Comparison of ENCODE assay signal across 17 cellular contexts in genomic region chr19:1125601-1126533, GRCh38. TPM values are rescaled to one million over a fixed set of nuclear protein-coding genes. Genes with fewer than 3 reads are reported as not detected.
DNase-seq lines count a peak whose midpoint lies in the region; ATAC-seq, FAIRE-seq and TF ChIP-seq lines count a peak whose summit lies in the region.
"Had no signal": no experiment of that assay in that cellular context is flagged by ENCODE, and none has a peak within 500 bp of the region (broad histone marks: within the 10 kb centered on the region; RNA-seq: fewer than 3 reads in every experiment).

No MANE protein-coding gene starts in this region.

- no peak for ATAC-seq in activated CD4-positive, alpha-beta T cell treated with anti-CD3 and anti-CD28 coated beads for 36 hours
- ATAC-seq in SK-N-SH treated with all-trans-retinoic acid at 6 μM for 48 hours = peak; percentile 81
- ATAC-seq: GM23338 had no signal

- no peak for TF ChIP-seq POLR2A in endothelial cell of umbilical vein (IDR thresholded peaks at IDR 0.05; ENCODE audit: low read depth, low read length)
- no peak for TF ChIP-seq POLR2A in GM12892 (IDR thresholded peaks at IDR 0.05; ENCODE audit: low read depth, low read length)

- peak overlapping the region; percentile 38 for H3K4me2 ChIP-seq in endothelial cell of umbilical vein (ENCODE audit: insufficient read depth, low read length)
- H3K4me2 ChIP-seq: GM23338 had no signal

- H3K27ac Mint-ChIP-seq in activated CD4-positive, alpha-beta T cell treated with anti-CD3 and anti-CD28 coated beads for 36 hours = peak overlapping the region; percentile 19
- H3K27ac Mint-ChIP-seq: activated T-helper 2 cell treated with anti-CD3 and anti-CD28 coated beads, Interferon-gamma antibody, Interleukin-2, Interleukin-4, amounts not matched to agents 10 μg/mL and 5 μg/mL and 100 μg/mL, durations not matched to agents 14 hours and 24 hours and 36 hours; GM23338; immature natural killer cell had no signal

- peak overlapping the region; percentile 28 for H3K9ac ChIP-seq in endothelial cell of umbilical vein (replicated peaks; ENCODE audit: extremely low read depth, insufficient read depth, low read length)

- peaks cover 50% of the 10 kb centered on the region for H3K79me2 ChIP-seq in endothelial cell of umbilical vein (ENCODE audit: control insufficient read depth, insufficient read depth, low read length)

- peak overlapping the region; percentile 80 for H3K27ac ChIP-seq in endothelial cell of umbilical vein (ENCODE audit: insufficient read depth, low read depth, low read length)
- H3K27ac ChIP-seq: 22Rv1, right atrium auricular region, testis, VCaP had no signal

- intact Hi-C loops in activated CD4-positive, alpha-beta T cell treated with anti-CD3 and anti-CD28 coated beads for 36 hours (cut with DNase I, micrococcal nuclease) = no loop called here
- intact Hi-C loops in endothelial cell of umbilical vein (cut with micrococcal nuclease) = no loop called here

- H3K4me3 ChIP-seq in endothelial cell of umbilical vein (replicated peaks in 1 of 3; ENCODE audit: insufficient read depth in 1 of 3, low read depth in 1 of 3, low read length in 3 of 3) = no peak overlapping the region
- H3K4me3 ChIP-seq: GM23338, right atrium auricular region, testis had no signal

- peaks cover 16 to 42% of the 10 kb centered on the region in 2 experiments for H3K36me3 ChIP-seq in endothelial cell of umbilical vein (ENCODE audit: control insufficient read depth in 2 of 2, extremely low read depth in 1 of 2, insufficient read depth in 2 of 2, low read length in 2 of 2)

- no peaks in the 10 kb centered on the region for H3K9me3 Mint-ChIP-seq in activated CD4-positive, alpha-beta T cell treated with anti-CD3 and anti-CD28 coated beads for 36 hours (ENCODE audit: low read depth)
- H3K9me3 Mint-ChIP-seq: activated T-helper 2 cell treated with anti-CD3 and anti-CD28 coated beads, Interferon-gamma antibody, Interleukin-2, Interleukin-4, amounts not matched to agents 10 μg/mL and 5 μg/mL and 100 μg/mL, durations not matched to agents 14 hours and 24 hours and 36 hours; GM23338; immature natural killer cell had no signal

- no peak overlapping the region for H3K4me3 Mint-ChIP-seq in activated CD4-positive, alpha-beta T cell treated with anti-CD3 and anti-CD28 coated beads for 36 hours
- H3K4me3 Mint-ChIP-seq: GM23338, immature natural killer cell had no signal

- CTCF ChIA-PET in activated CD4-positive, alpha-beta T cell treated with anti-CD3 and anti-CD28 coated beads for 36 hours (lab: Charles Lee) = interaction anchor here (0.6 to 0.9 kb wide), 2 partner anchors 10 to 13 kb away, joined by 3 to 4 read pairs; no protein-coding TSS in a partner anchor
- CTCF ChIA-PET in endothelial cell of umbilical vein (lab: Charles Lee) = interaction anchor here (2.2 kb wide), 1 partner anchor 12 kb away, joined by 10 read pairs; no protein-coding TSS in a partner anchor

- no peaks in the 10 kb centered on the region for H3K9me1 ChIP-seq in endothelial cell of umbilical vein (replicated peaks; ENCODE audit: control insufficient read depth, extremely low read depth, insufficient read depth, low read length)

- H3K27me3 Mint-ChIP-seq in activated CD4-positive, alpha-beta T cell treated with anti-CD3 and anti-CD28 coated beads for 36 hours = no peaks in the 10 kb centered on the region

- BruUV-seq in endothelial cell of umbilical vein (replicated peaks; lab: Mats Ljungman, UMichigan) = no TSS peak

- no peaks in the 10 kb centered on the region for H3K27me3 ChIP-seq in endothelial cell of umbilical vein (ENCODE audit: control insufficient read depth in 2 of 2, insufficient read depth in 2 of 2, low read length in 2 of 2)
- H3K27me3 ChIP-seq: right atrium auricular region, testis had no signal

- dilution Hi-C loops in endothelial cell of umbilical vein (cut with MboI; ENCODE audit: extremely low pct_ligation_motif_present, low sequenced_read_pairs) = no loop called here

- TF ChIP-seq CTCF in endothelial cell of umbilical vein (IDR thresholded peaks at IDR 0.05; ENCODE audit: extremely low read depth in 1 of 2, insufficient read depth in 1 of 2, low read depth in 1 of 2, low read length in 2 of 2) = no peak

- H2AFZ ChIP-seq in endothelial cell of umbilical vein (ENCODE audit: low read depth, low read length) = no peak overlapping the region
- H2AFZ ChIP-seq: GM23338 had no signal

- H3K4me1 ChIP-seq in endothelial cell of umbilical vein (ENCODE audit: control insufficient read depth, extremely low read depth, insufficient read depth, low read length) = peaks cover 19% of the 10 kb centered on the region

- peaks cover 50% of the 10 kb centered on the region for H3K36me3 Mint-ChIP-seq in activated CD4-positive, alpha-beta T cell treated with anti-CD3 and anti-CD28 coated beads for 36 hours (ENCODE audit: low read depth)

- peaks cover 29% of the 10 kb centered on the region for H3K4me1 Mint-ChIP-seq in activated CD4-positive, alpha-beta T cell treated with anti-CD3 and anti-CD28 coated beads for 36 hours

- no peaks in the 10 kb centered on the region for H3K9me3 ChIP-seq in endothelial cell of umbilical vein (replicated peaks; ENCODE audit: control insufficient read depth, insufficient read depth, low read length)
- H3K9me3 ChIP-seq: right atrium auricular region, testis had no signal

- FAIRE-seq in endothelial cell of umbilical vein (lab: Jason Lieb, UNC) = peak; percentile 95
- FAIRE-seq in GM12892 (lab: Jason Lieb, UNC) = no peak

- POLR2A ChIA-PET in activated CD4-positive, alpha-beta T cell treated with anti-CD3 and anti-CD28 coated beads for 36 hours (lab: Charles Lee) = no interaction called here
- POLR2A ChIA-PET in endothelial cell of umbilical vein (lab: Charles Lee) = no interaction called here

- no peak for DNase-seq in activated CD4-positive, alpha-beta T cell treated with anti-CD3 and anti-CD28 coated beads for 36 hours
- DNase-seq in activated CD4-positive, alpha-beta T cell treated with anti-CD3 and anti-CD28 coated beads for 4 hours = no peak
- DNase-seq in endothelial cell of umbilical vein (ENCODE audit: low read depth, low spot score) = peak; percentile 83
- DNase-seq in smooth muscle cell of the brain vasculature (ENCODE audit: low read depth, low spot score) = peak; percentile 65
- no peak for DNase-seq in GM12892 (ENCODE audit: insufficient read length)
- DNase-seq in kidney glomerular epithelial cell (lab: John Stamatoyannopoulos, UW) = no peak
- no peak for DNase-seq in activated CD4-positive, CD25-positive, alpha-beta regulatory T cell treated with anti-CD3 and anti-CD28 coated beads, Interleukin-2, amount 50 U/mL, for 72 hours
- DNase-seq: immature natural killer cell, NCI-H1092, NCI-H510A, testis had no signal

- no peaks in the 10 kb centered on the region for H4K20me1 ChIP-seq in endothelial cell of umbilical vein (replicated peaks; ENCODE audit: control insufficient read depth, extremely low read depth, insufficient read depth, low read length)

RNA-seq across cellular contexts. Expression of gene GPX4, which starts 22.1 kb away (rescaled TPM):
- 100 to 1,000 TPM; 192 to 218 TPM for total RNA-seq in activated CD4-positive, alpha-beta T cell treated with anti-CD3 and anti-CD28 coated beads for 36 hours
- total RNA-seq in endothelial cell of umbilical vein = 445 and 469 TPM in 2 replicates
- polyA plus RNA-seq in endothelial cell of umbilical vein = 1,136 and 1,398 TPM in 2 replicates
- polyA plus RNA-seq in endothelial cell of umbilical vein (2011; cell fraction: cytosol; rRNA removed) = 825 and 1,039 TPM in 2 replicates
- polyA plus RNA-seq in endothelial cell of umbilical vein (2011; cell fraction: nucleus; rRNA removed) = 456 and 562 TPM in 2 replicates
- polyA plus RNA-seq in endothelial cell of umbilical vein (2012) = 559 and 749 TPM in 2 replicates
- polyA minus RNA-seq in endothelial cell of umbilical vein = 420 and 486 TPM in 2 replicates
- polyA minus RNA-seq in endothelial cell of umbilical vein (2011; cell fraction: cytosol; rRNA and poly(A)+ RNA removed) = 218 TPM
- 51.2 and 82.1 TPM in 2 replicates for polyA minus RNA-seq in endothelial cell of umbilical vein (2011; cell fraction: nucleus; rRNA and poly(A)+ RNA removed)
- 359 TPM for polyA plus RNA-seq in GM12892 (2012; ENCODE audit: missing spikeins)

RNA-seq across cellular contexts. Expression of gene POLR2E, which starts 30.7 kb away (rescaled TPM):
- total RNA-seq in activated CD4-positive, alpha-beta T cell treated with anti-CD3 and anti-CD28 coated beads for 36 hours = 100 to 1,000 TPM; 171 to 229 TPM
- total RNA-seq in endothelial cell of umbilical vein = 252 and 272 TPM in 2 replicates
- polyA plus RNA-seq in endothelial cell of umbilical vein = 344 and 394 TPM in 2 replicates
- 254 and 274 TPM in 2 replicates for polyA plus RNA-seq in endothelial cell of umbilical vein (2011; cell fraction: cytosol; rRNA removed)
- polyA plus RNA-seq in endothelial cell of umbilical vein (2011; cell fraction: nucleus; rRNA removed) = 109 and 111 TPM in 2 replicates
- polyA plus RNA-seq in endothelial cell of umbilical vein (2012) = 277 and 310 TPM in 2 replicates
- polyA minus RNA-seq in endothelial cell of umbilical vein = 122 and 222 TPM in 2 replicates
- 139 TPM for polyA minus RNA-seq in endothelial cell of umbilical vein (2011; cell fraction: cytosol; rRNA and poly(A)+ RNA removed)
- polyA minus RNA-seq in endothelial cell of umbilical vein (2011; cell fraction: nucleus; rRNA and poly(A)+ RNA removed) = 26.3 and 52.1 TPM in 2 replicates
- 87.9 TPM for polyA plus RNA-seq in GM12892 (2012; ENCODE audit: missing spikeins)

RNA-seq across cellular contexts. Expression of gene SBNO2, which starts 48.2 kb away (rescaled TPM):
- total RNA-seq in activated CD4-positive, alpha-beta T cell treated with anti-CD3 and anti-CD28 coated beads for 36 hours = 100 to 1,000 TPM; 108 to 113 TPM
- 63.8 and 65.7 TPM in 2 replicates for total RNA-seq in endothelial cell of umbilical vein
- polyA plus RNA-seq in endothelial cell of umbilical vein = 31.4 and 35.8 TPM in 2 replicates
- 14.1 and 21.3 TPM in 2 replicates for polyA plus RNA-seq in endothelial cell of umbilical vein (2011; cell fraction: cytosol; rRNA removed)
- polyA plus RNA-seq in endothelial cell of umbilical vein (2011; cell fraction: nucleus; rRNA removed) = 94.3 and 110 TPM in 2 replicates
- polyA plus RNA-seq in endothelial cell of umbilical vein (2012) = 25.2 and 53.3 TPM in 2 replicates
- polyA minus RNA-seq in endothelial cell of umbilical vein = 27.1 and 39.2 TPM in 2 replicates
- 48.0 TPM for polyA minus RNA-seq in endothelial cell of umbilical vein (2011; cell fraction: cytosol; rRNA and poly(A)+ RNA removed)
- 36.4 and 68.6 TPM in 2 replicates for polyA minus RNA-seq in endothelial cell of umbilical vein (2011; cell fraction: nucleus; rRNA and poly(A)+ RNA removed)
- 6.4 TPM for polyA plus RNA-seq in GM12892 (2012; ENCODE audit: missing spikeins)

RNA-seq across cellular contexts. Expression of gene ARHGAP45, which starts 58.9 kb away (rescaled TPM):
- total RNA-seq in activated CD4-positive, alpha-beta T cell treated with anti-CD3 and anti-CD28 coated beads for 36 hours = 100 to 1,000 TPM; 107 to 137 TPM
- 10.4 and 12.5 TPM in 2 replicates for total RNA-seq in endothelial cell of umbilical vein
- polyA plus RNA-seq in endothelial cell of umbilical vein = 6.9 and 7.5 TPM in 2 replicates
- polyA plus RNA-seq in endothelial cell of umbilical vein (2011; cell fraction: cytosol; rRNA removed) = 4.0 and 4.3 TPM in 2 replicates
- 7.1 and 9.4 TPM in 2 replicates for polyA plus RNA-seq in endothelial cell of umbilical vein (2011; cell fraction: nucleus; rRNA removed)
- polyA plus RNA-seq in endothelial cell of umbilical vein (2012) = 8.3 TPM in 2 replicates
- polyA minus RNA-seq in endothelial cell of umbilical vein = 3.2 and 4.9 TPM in 2 replicates
- polyA minus RNA-seq in endothelial cell of umbilical vein (2011; cell fraction: cytosol; rRNA and poly(A)+ RNA removed) = 22.9 TPM
- polyA minus RNA-seq in endothelial cell of umbilical vein (2011; cell fraction: nucleus; rRNA and poly(A)+ RNA removed) = 1.6 and 4.6 TPM in 2 replicates
- 45.5 TPM for polyA plus RNA-seq in GM12892 (2012; ENCODE audit: missing spikeins)

Comparison
In these comparisons a context has a peak if more than half of its experiments do, and no peak if none do; other contexts are left out.
1. DNase-seq: peak in endothelial cell of umbilical vein (single experiment) and smooth muscle cell of the brain vasculature (single experiment); none in activated CD4-positive, alpha-beta T cell treated with anti-CD3 and anti-CD28 coated beads for 36 hours (single experiment), activated CD4-positive, alpha-beta T cell treated with anti-CD3 and anti-CD28 coated beads for 4 hours (0 of 2), GM12892 (single experiment), kidney glomerular epithelial cell (single experiment) and activated CD4-positive, CD25-positive, alpha-beta regulatory T cell treated with anti-CD3 and anti-CD28 coated beads, Interleukin-2, amount 50 U/mL, for 72 hours (single experiment).